In the genomic region with DNA sequence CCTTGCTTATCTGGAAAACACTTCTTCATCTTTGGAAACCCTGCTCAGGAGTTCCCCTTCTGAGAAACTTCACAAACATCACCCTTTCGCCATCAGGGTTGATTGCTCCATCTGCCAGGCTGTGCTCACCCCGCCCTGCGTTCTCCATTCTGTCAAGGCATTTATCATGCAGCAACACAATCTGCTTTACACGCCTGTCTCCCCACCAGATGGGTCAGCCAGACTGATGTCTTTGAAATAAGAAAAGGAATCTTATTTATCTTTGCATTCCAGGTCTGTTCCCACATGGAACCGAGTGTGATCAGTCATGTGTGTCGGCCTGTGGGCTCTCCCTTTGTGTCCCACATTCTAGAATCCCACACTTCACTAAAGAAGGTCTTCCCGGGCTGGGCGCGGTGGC, we compare ENCODE assay signal across 25 cellular contexts.
DNase-seq lines count a peak whose midpoint lies in the region; ATAC-seq and TF ChIP-seq lines count a peak whose summit lies in the region.
"Had no signal": no experiment of that assay in that cellular context is flagged by ENCODE, and none has a peak within 500 bp of the region (broad histone marks: within the 10 kb centered on the region; RNA-seq: fewer than 3 reads in every experiment).

No MANE protein-coding gene starts in this region.

- H3K79me2 ChIP-seq in PC-9 (ENCODE audit: low read depth), result no peaks in the 10 kb centered on the region

- no peak overlapping the region for H2AFZ ChIP-seq in PC-9

- peaks cover 3% of the 10 kb centered on the region; the same call in 1 of the 2 replicates for H3K9me3 ChIP-seq in PC-9 (ENCODE audit: insufficient read depth, low read depth)
- H3K9me3 ChIP-seq: adrenal gland, upper lobe of left lung had no signal

- H3K9me2 ChIP-seq in PC-9 (ENCODE audit: insufficient read depth), result no peaks in the 10 kb centered on the region

- no peak overlapping the region for H3K27ac ChIP-seq in PC-9
- H3K27ac ChIP-seq: adrenal gland, BLaER1, dorsolateral prefrontal cortex, right atrium auricular region, upper lobe of left lung had no signal

- no peaks in the 10 kb centered on the region for H3F3A ChIP-seq in PC-9 (ENCODE audit: insufficient read depth, low read depth)

- BruUV-seq in PC-9 (replicated peaks; lab: Mats Ljungman, UMichigan), result no TSS peak

- H3K9me3 Mint-ChIP-seq in T-cell, result peaks cover under 1 to 3% (median 3%) of the 10 kb centered on the region in 3 donors

- peaks cover 44 to 56% of the 10 kb centered on the region in 2 donors for H3K27me3 Mint-ChIP-seq in T-cell

- H3K4me3 Mint-ChIP-seq in T-cell, result no peak overlapping the region
- H3K4me3 Mint-ChIP-seq: activated CD8-positive, alpha-beta T cell treated with anti-CD3 and anti-CD28 coated beads, Interleukin-2, amount 10 ng/mL, durations not matched to agents 7 days and 5 days; activated T-cell treated with anti-CD3 and anti-CD28 coated beads, Interleukin-2, amount 50 U/mL, for 24 hours had no signal

- intact Hi-C loops in PC-9 (cut with micrococcal nuclease; ENCODE audit: unreplicated experiment), result no loop called here

- ATAC-seq in T-cell (replicated peaks in 1 of 4), result no peak
- ATAC-seq: activated CD8-positive, alpha-beta T cell treated with anti-CD3 and anti-CD28 coated beads, Interleukin-2, amount 10 ng/mL, durations not matched to agents 7 days and 5 days had no signal

- CTCF ChIA-PET in PC-9 (lab: Charles Lee) (no interaction called here), T-cell (lab: Charles Lee) (no interaction called here)

- no peak overlapping the region for H3K4me2 ChIP-seq in PC-9

- H3K4me1 Mint-ChIP-seq in T-cell, result no peaks in the 10 kb centered on the region

- H3K27me3 ChIP-seq in kidney epithelial cell (ENCODE audit: control insufficient read depth, insufficient read depth, low read length) (no peaks in the 10 kb centered on the region), PC-9 (ENCODE audit: insufficient read depth, low read depth) (no peaks in the 10 kb centered on the region)
- H3K27me3 ChIP-seq: adrenal gland, BLaER1, right atrium auricular region, upper lobe of left lung had no signal

- H3K4me3 ChIP-seq in kidney epithelial cell (ENCODE audit: low read depth, low read length) (no peak overlapping the region), PC-9 (no peak overlapping the region)
- H3K4me3 ChIP-seq: adrenal gland, BLaER1, dorsolateral prefrontal cortex, lung, right atrium auricular region, upper lobe of left lung had no signal

- H3K36me3 ChIP-seq in kidney epithelial cell (ENCODE audit: control insufficient read depth, insufficient read depth, low read length) (no peaks in the 10 kb centered on the region), PC-9 (ENCODE audit: low read depth) (no peaks in the 10 kb centered on the region)
- H3K36me3 ChIP-seq: adrenal gland, BLaER1, right atrium auricular region, upper lobe of left lung had no signal

- TF ChIP-seq CTCF in kidney epithelial cell (IDR thresholded peaks at IDR 0.05; ENCODE audit: insufficient read depth, low read length, poor library complexity, severe bottlenecking), result no peak
- TF ChIP-seq CTCF in PC-9 (conservative IDR thresholded peaks at IDR 0.05), result no peak

- H3K27ac Mint-ChIP-seq in T-cell, result no peak overlapping the region
- H3K27ac Mint-ChIP-seq: activated CD8-positive, alpha-beta T cell treated with anti-CD3 and anti-CD28 coated beads, Interleukin-2, amount 10 ng/mL, durations not matched to agents 7 days and 5 days; activated T-cell treated with anti-CD3 and anti-CD28 coated beads, Interleukin-2, amount 50 U/mL, for 24 hours had no signal

- DNase-seq in AG08395 (ENCODE audit: low spot score) (peak; percentile 15), NCI-H1694 treated with DMSO at 0.1 percent for 48 hours (lab: John Stamatoyannopoulos, UW) (peak; percentile 33), RPMI7951 (ENCODE audit: low read depth) (peak; percentile 9), kidney epithelial cell (ENCODE audit: low read depth) (peak; percentile 86), PC-9 (no peak), NCI-H1436 (lab: John Stamatoyannopoulos, UW) (no peak), T-cell (no peak), cerebellar cortex (ENCODE audit: low spot score) (no peak)
- DNase-seq: activated CD4-positive, alpha-beta T cell treated with anti-CD3 and anti-CD28 coated beads for 1 hour; activated CD8-positive, alpha-beta T cell treated with anti-CD3 and anti-CD28 coated beads, Interleukin-2, amount 10 ng/mL, durations not matched to agents 7 days and 5 days; activated naive CD4-positive, alpha-beta T cell; activated T-cell treated with anti-CD3 and anti-CD28 coated beads, Interleukin-2, amount 50 U/mL, for 24 hours; adrenal gland; Calu3; central memory CD4-positive, alpha-beta T cell; dorsolateral prefrontal cortex; EL; islet precursor cell; NCI-H1417; OCI-M1; SHP77 had no signal

- H4K20me1 ChIP-seq in PC-9 (ENCODE audit: insufficient read depth), result no peaks in the 10 kb centered on the region
- H4K20me1 ChIP-seq: BLaER1 had no signal

- POLR2A ChIA-PET in PC-9 (lab: Charles Lee; ENCODE audit: unreplicated experiment) (no interaction called here), T-cell (lab: Charles Lee) (no interaction called here)

- no peaks in the 10 kb centered on the region for H3K4me1 ChIP-seq in PC-9 (replicated peaks; ENCODE audit: insufficient read depth)
- H3K4me1 ChIP-seq: adrenal gland, right atrium auricular region, upper lobe of left lung had no signal

- no peaks in the 10 kb centered on the region for H3K36me3 Mint-ChIP-seq in T-cell

Comparison
In these comparisons a context has a peak if more than half of its experiments do, and no peak if none do; other contexts are left out.
1. DNase-seq: peak in AG08395 (single experiment), NCI-H1694 treated with DMSO at 0.1 percent for 48 hours (single experiment), RPMI7951 (single experiment) and kidney epithelial cell (single experiment); none in PC-9 (0 of 2), NCI-H1436 (single experiment), T-cell (0 of 34) and cerebellar cortex (single experiment).